Comparison of ENCODE assay signal across 8 cellular contexts in genomic region chr1:201506573-201507567, GRCh38. TPM values are rescaled to one million over a fixed set of nuclear protein-coding genes. Genes with fewer than 3 reads are reported as not detected.
DNase-seq lines count a peak whose midpoint lies in the region; ATAC-seq and TF ChIP-seq lines count a peak whose summit lies in the region.

TSS of gene CSRP1 (minus strand) at chr1:201507123. CDS start at chr1:201496303, 10,820 bp downstream.

- ATAC-seq in activated naive CD4-positive, alpha-beta T cell treated with anti-CD3 and anti-CD28 coated beads, Interleukin-2, amount 50 U/mL, for 72 hours, result peak; percentile 93 to 98
- peak; percentile 94 for ATAC-seq in Right ventricle myocardium superior (ENCODE audit: poor library complexity)

- H3K4me1 ChIP-seq in GM23248 (ENCODE audit: insufficient read depth) (peaks cover 51% of the 10 kb centered on the region), transverse colon (peaks cover 8 to 65% (median 44%) of the 10 kb centered on the region in 4 donors)

- no peaks in the 10 kb centered on the region for H3K9me3 Mint-ChIP-seq in activated naive CD4-positive, alpha-beta T cell treated with anti-CD3 and anti-CD28 coated beads, Interleukin-2, amount 50 U/mL, for 72 hours

- peak in 2 of 5 experiments; percentile 11 to 19 for TF ChIP-seq CTCF in transverse colon (IDR thresholded peaks at IDR 0.05)

- H3K9ac ChIP-seq in GM23248, result peak within 1 kb of the TSS; percentile 93

- H3F3A ChIP-seq in GM23248 (ENCODE audit: insufficient read depth), result peaks cover 68% of the 10 kb centered on the region

- DNase-seq in ELR (ENCODE audit: low read depth) (peak; percentile 88), GM23248 (peak; percentile 94), LoVo (ENCODE audit: low spot score) (peak; percentile 86), SKM-1 (lab: John Stamatoyannopoulos, UW; ENCODE audit: unreplicated experiment) (peak; percentile 44), Right ventricle myocardium superior (peak; percentile 94), pons (ENCODE audit: low spot score) (peak; percentile 91), transverse colon (peak; percentile 92)
- DNase-seq in activated naive CD4-positive, alpha-beta T cell treated with anti-CD3 and anti-CD28 coated beads, Interleukin-2, amount 50 U/mL, for 72 hours (ENCODE audit: low spot score in 2 of 2), result peak; percentile 71 to 84

- peak within 1 kb of the TSS; percentile 97 for H3K27ac ChIP-seq in GM23248
- peak within 1 kb of the TSS; percentile 93 to 97 (median 96) for H3K27ac ChIP-seq in transverse colon

- H3K27me3 ChIP-seq in GM23248 (replicated peaks; ENCODE audit: insufficient read depth) (no peaks in the 10 kb centered on the region), transverse colon (no peaks in the 10 kb centered on the region)

- H3K9me2 ChIP-seq in GM23248 (ENCODE audit: insufficient read depth), result no peaks in the 10 kb centered on the region

- H2AFZ ChIP-seq in GM23248, result peak within 1 kb of the TSS; percentile 67

- 7 to 8% methylated on average over 79 to 81 of the region's 81 CpGs for WGBS in GM23248 (ENCODE audit: low coverage in 1 of 2, low lambda C conversion rate in 2 of 2, missing lambda C conversion rate in 2 of 2), 2 experiments
- 0 to 13% methylated on average over 2 to 32 of the region's 81 CpGs for WGBS in transverse colon (ENCODE audit: low coverage in 1 of 2), 2 donors

- in situ Hi-C loops in GM23248 (cut with MboI) (no loop called here), transverse colon (cut with MboI; ENCODE audit: low pct_ligation_motif_present in 1 of 4, low pct_unique_long_range_greater_than_20kb in 1 of 4, low sequenced_read_pairs in 3 of 4) (no loop called here)

- H3K79me2 ChIP-seq in GM23248 (ENCODE audit: insufficient read depth), result peaks cover 55% of the 10 kb centered on the region

- H3K36me3 ChIP-seq in GM23248 (ENCODE audit: low read depth) (no peaks in the 10 kb centered on the region), transverse colon (no peaks in the 10 kb centered on the region)

- peak within 1 kb of the TSS; percentile 100 for H3K4me2 ChIP-seq in GM23248 (ENCODE audit: unreplicated experiment)

- H3K27ac Mint-ChIP-seq in activated naive CD4-positive, alpha-beta T cell treated with anti-CD3 and anti-CD28 coated beads, Interleukin-2, amount 50 U/mL, for 72 hours, result peak within 1 kb of the TSS; percentile 87 to 91

- no peaks in the 10 kb centered on the region for H4K20me1 ChIP-seq in GM23248 (ENCODE audit: insufficient read depth)

- intact Hi-C loops in Right ventricle myocardium superior (cut with DNase I) (no loop called here), transverse colon (cut with DNase I; ENCODE audit: low total_unique reads) (no loop called here)

- H3K9me3 ChIP-seq in GM23248 (ENCODE audit: low read depth) (no peaks in the 10 kb centered on the region), transverse colon (no peaks in the 10 kb centered on the region)

- TF ChIP-seq POLR2A in transverse colon (IDR thresholded peaks at IDR 0.05), result peak; percentile 94

- H3K4me3 ChIP-seq in GM23248 (peak within 1 kb of the TSS; percentile 96), transverse colon (peak within 1 kb of the TSS; percentile 42 to 88 (median 68))

- H3K36me3 Mint-ChIP-seq in activated naive CD4-positive, alpha-beta T cell treated with anti-CD3 and anti-CD28 coated beads, Interleukin-2, amount 50 U/mL, for 72 hours, result peaks cover 0 to 7% of the 10 kb centered on the region in 2 donors

- TF ChIP-seq EP300 in transverse colon (IDR thresholded peaks at IDR 0.05; ENCODE audit: low read depth), result no peak

RNA-seq across cellular contexts. Expression of gene CSRP1, which starts in this region (rescaled TPM):
- total RNA-seq in GM23248 (2014; rRNA removed; shearing (Covaris generic)), result 1,160 and 1,256 TPM in 2 replicates
- polyA plus RNA-seq in GM23248 (2016; fragmentation: Nextera tagmentation; extraction: Ambion mirVana), result 510 and 529 TPM in 2 replicates
- 10 to 100 TPM; 13.2 to 57.6 TPM for total RNA-seq in activated naive CD4-positive, alpha-beta T cell treated with anti-CD3 and anti-CD28 coated beads, Interleukin-2, amount 50 U/mL, for 72 hours
- 53.1 TPM for total RNA-seq in Right ventricle myocardium superior
- 1,000 to 10,000 TPM in 2 of 4 donors, 100 to 1,000 TPM in 2; 697 to 1,474 (median 915) TPM for total RNA-seq in transverse colon

Comparison
In these comparisons a context has a peak if more than half of its experiments do, and no peak if none do; other contexts are left out.
1. Peak in every context shown above with its lines: DNase-seq, ATAC-seq, H3K4me3 ChIP-seq and H3K27ac ChIP-seq.
2. RNA of gene CSRP1 (total RNA-seq): 1,160 to 1,256 TPM in GM23248 and 697 to 1,474 TPM in transverse colon; 13.2 to 57.6 TPM in activated naive CD4-positive, alpha-beta T cell treated with anti-CD3 and anti-CD28 coated beads, Interleukin-2, amount 50 U/mL, for 72 hours and 53.1 TPM in Right ventricle myocardium superior (single experiment); every median in the first group is over 10 times any median in the second.
3. DNase-seq: peak in every context shown above with its lines; median percentile 94 in GM23248; 94 in Right ventricle myocardium superior; 92 in transverse colon; 91 in pons; 88 in ELR; 86 in LoVo; 78 in activated naive CD4-positive, alpha-beta T cell treated with anti-CD3 and anti-CD28 coated beads, Interleukin-2, amount 50 U/mL, for 72 hours; 44 in SKM-1.